In the genomic region with DNA sequence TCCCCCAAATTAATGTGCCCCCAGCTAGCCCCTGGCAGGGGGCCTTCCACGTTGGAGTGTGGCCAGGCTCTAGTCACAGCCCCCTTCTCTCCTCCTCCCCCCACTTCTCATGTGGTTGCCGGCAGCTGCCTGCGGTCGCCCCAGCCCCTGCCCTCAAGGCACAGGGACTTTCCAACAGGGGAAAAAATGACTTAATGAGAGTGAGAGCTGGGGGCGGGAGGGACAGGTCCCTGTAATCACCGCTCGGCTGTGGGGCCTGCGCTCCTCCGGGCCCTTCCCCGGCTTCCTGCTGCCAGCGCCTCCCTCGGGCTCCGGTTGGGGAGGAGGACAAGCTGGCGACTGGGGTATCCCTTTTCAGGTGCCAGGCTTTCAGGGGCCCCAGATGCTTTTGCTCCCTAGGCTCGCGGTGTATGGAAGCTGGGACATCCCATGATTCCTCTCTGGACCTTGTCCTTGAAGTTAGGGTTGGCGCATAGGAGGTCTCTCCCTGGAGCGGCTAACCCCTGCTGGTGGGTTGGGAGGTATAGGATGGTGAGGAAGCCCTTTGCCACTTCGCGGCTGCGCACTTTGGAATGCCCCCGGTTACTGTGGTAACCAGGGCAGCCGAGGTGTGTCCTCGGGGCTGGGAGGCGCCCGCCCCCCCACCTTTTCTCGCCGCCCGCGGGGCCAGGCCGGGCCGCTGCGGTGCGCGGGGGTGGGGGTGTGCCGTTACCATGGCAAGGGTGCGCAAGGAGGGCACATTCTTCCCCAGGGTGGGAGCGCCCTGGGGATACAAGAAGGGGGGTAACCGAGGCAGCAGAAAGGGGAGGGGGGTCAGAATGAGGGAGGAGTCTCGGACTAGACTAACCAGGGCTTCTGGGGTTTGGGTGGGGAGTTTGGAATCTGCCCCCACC, we compare ENCODE assay signal across 8 cellular contexts. TPM values are rescaled to one million over a fixed set of nuclear protein-coding genes. Genes with fewer than 3 reads are reported as not detected.
DNase-seq lines count a peak whose midpoint lies in the region; ATAC-seq and TF ChIP-seq lines count a peak whose summit lies in the region.

No MANE protein-coding gene starts in this region.

- H3K27ac ChIP-seq in CD4-positive, alpha-beta memory T cell (ENCODE audit: low read depth, low read length) = peak overlapping the region; percentile 93
- H3K27ac ChIP-seq in PC-3 (ENCODE audit: low read length) = peak overlapping the region; percentile 85

- TF ChIP-seq POLR2A in GM19193 (IDR thresholded peaks at IDR 0.05; ENCODE audit: extremely low read depth, insufficient read depth, insufficient read length) = peak; percentile 69

- peak; percentile 53 for ATAC-seq in HG03280 (IDR thresholded peaks at IDR 0.05; ENCODE audit: unreplicated experiment)
- ATAC-seq in PC-3 = peak; percentile 37
- ATAC-seq in left colon = peak; percentile 9

- H2AFZ ChIP-seq in PC-3 (ENCODE audit: low read length) = peak overlapping the region; percentile 58

- CTCF ChIA-PET in CD4-positive, alpha-beta memory T cell (lab: Charles Lee; ENCODE audit: partially characterized antibody) = interaction anchor here (1.0 to 15.8 kb wide), 12 partner anchors 10 to 258 kb away, joined by 4 to 1167 read pairs (median 12); a partner anchor contains a TSS
- CTCF ChIA-PET in PC-3 (lab: Charles Lee) = interaction anchor here (1.1 to 3.3 kb wide), 3 partner anchors 16 to 43 kb away, joined by 3 to 71 read pairs (median 6); a partner anchor contains a TSS

- POLR2A ChIA-PET in CD4-positive, alpha-beta memory T cell (lab: Charles Lee; ENCODE audit: partially characterized antibody) = interaction anchor here (1.0 to 10.0 kb wide), 11 partner anchors 15 to 680 kb away, joined by 3 to 667 read pairs (median 4); a partner anchor contains a TSS
- POLR2A ChIA-PET in PC-3 (lab: Charles Lee; ENCODE audit: unreplicated experiment) = interaction anchor here (0.7 kb wide), 1 partner anchor 10 kb away, joined by 3 read pairs; no protein-coding TSS in a partner anchor

- H3K4me1 ChIP-seq in CD4-positive, alpha-beta memory T cell (ENCODE audit: insufficient read depth, low read length) = peaks cover 67% of the 10 kb centered on the region
- H3K4me1 ChIP-seq in PC-3 (ENCODE audit: insufficient read depth, low read length) = peaks cover 57% of the 10 kb centered on the region

- peak overlapping the region; percentile 94 to 99 (median 98) for H3K27ac Mint-ChIP-seq in CD4-positive, alpha-beta memory T cell

- TSS peak; percentile 55 for BruUV-seq in PC-3 (replicated peaks; lab: Mats Ljungman, UMichigan)

- no peaks in the 10 kb centered on the region for H3K9me3 ChIP-seq in CD4-positive, alpha-beta memory T cell (ENCODE audit: control insufficient read depth in 1 of 2, low read length in 2 of 2)
- no peaks in the 10 kb centered on the region for H3K9me3 ChIP-seq in PC-3 (ENCODE audit: low read length)

- H3K36me3 Mint-ChIP-seq in CD4-positive, alpha-beta memory T cell = peaks cover 0 to 7% of the 10 kb centered on the region in 2 donors

- H4K20me1 ChIP-seq in PC-3 (ENCODE audit: low read length) = no peaks in the 10 kb centered on the region

- intact Hi-C loops in CD4-positive, alpha-beta memory T cell (cut with micrococcal nuclease) = loop anchor here (1.0 to 10.0 kb wide), 7 partner anchors 16 to 499 kb away; a partner anchor contains a TSS
- intact Hi-C loops in PC-3 (cut with micrococcal nuclease) (no loop called here), left colon (cut with DNase I, micrococcal nuclease) (no loop called here)

- H3K4me3 ChIP-seq in CD4-positive, alpha-beta memory T cell (ENCODE audit: low read length in 2 of 2) = peak overlapping the region in 1 of 2 donors; percentile 64
- peak overlapping the region; percentile 56 for H3K4me3 ChIP-seq in PC-3 (ENCODE audit: low read length)

- H3K9me2 ChIP-seq in PC-3 (replicated peaks; ENCODE audit: low read length) = no peaks in the 10 kb centered on the region

- peak overlapping the region; percentile 95 for H3K4me2 ChIP-seq in PC-3 (ENCODE audit: low read length)

- peak overlapping the region; percentile 71 to 84 (median 78) for H3K4me3 Mint-ChIP-seq in CD4-positive, alpha-beta memory T cell

- H3K9me3 Mint-ChIP-seq in CD4-positive, alpha-beta memory T cell = peaks cover 0 to 2% (median 0%) of the 10 kb centered on the region in 8 donors

- peaks cover 11% of the 10 kb centered on the region; the same call in 1 of the 2 replicates for H3K79me2 ChIP-seq in PC-3 (ENCODE audit: low read length)

- DNase-seq in CD4-positive, alpha-beta memory T cell = peak; percentile 88 to 97 (median 90)
- DNase-seq in PC-3 (peak; percentile 69), left colon (peak in 1 of 2 donors; percentile 50), NCI-H510A (lab: John Stamatoyannopoulos, UW) (no peak)
- peak; percentile 85 for DNase-seq in activated T-helper 9 cell treated with anti-CD3 and anti-CD28 coated beads, Interleukin-2, amount 50 U/mL, for 16 hours (ENCODE audit: low read depth)
- peak; percentile 79 to 82 for DNase-seq in stimulated activated CD8-positive, alpha-beta memory T cell treated with anti-CD3 and anti-CD28 coated beads, Interleukin-2, amount 100 ng/mL, for 48 hours (ENCODE audit: low read depth in 2 of 2)

- peaks cover 6 to 8% of the 10 kb centered on the region in 2 donors for H3K27me3 Mint-ChIP-seq in CD4-positive, alpha-beta memory T cell

- no peaks in the 10 kb centered on the region for H3K36me3 ChIP-seq in CD4-positive, alpha-beta memory T cell (ENCODE audit: insufficient read depth, low read length)
- no peaks in the 10 kb centered on the region for H3K36me3 ChIP-seq in PC-3 (ENCODE audit: low read depth, low read length)

- peak overlapping the region; percentile 37 for H3K9ac ChIP-seq in PC-3 (ENCODE audit: low read length)

- 0 out of 2 replicates have a peak, but pooled peaks have one; percentile 22 for TF ChIP-seq CTCF in PC-3 (conservative IDR thresholded peaks at IDR 0.05; ENCODE audit: low read depth, low read length)

- peaks cover 5% of the 10 kb centered on the region for H3F3A ChIP-seq in PC-3 (ENCODE audit: low read length, unreplicated experiment)

- no peaks in the 10 kb centered on the region for H3K27me3 ChIP-seq in CD4-positive, alpha-beta memory T cell (ENCODE audit: insufficient read depth, low read length)
- H3K27me3 ChIP-seq in PC-3 (ENCODE audit: low read length) = no peaks in the 10 kb centered on the region

- H3K4me1 Mint-ChIP-seq in CD4-positive, alpha-beta memory T cell = peaks cover 39 to 65% (median 52%) of the 10 kb centered on the region in 4 donors

RNA-seq across cellular contexts. Expression of a gene that starts 16.1 kb away (rescaled TPM):
- 10 to 100 TPM; 11.1 to 12.4 TPM for total RNA-seq in CD4-positive, alpha-beta memory T cell
- 1 to 10 TPM; 7.6 to 8.1 TPM for polyA plus RNA-seq in CD4-positive, alpha-beta memory T cell
- total RNA-seq in PC-3 (2014; rRNA removed) (0.40 and 3.3 TPM in 2 replicates), left colon (1 to 10 TPM in 1 of 2 donors, under 1 TPM in 1; 0.31 to 1.9 TPM)

RNA-seq across cellular contexts. Expression of a gene that starts 37.1 kb away (rescaled TPM):
- total RNA-seq in CD4-positive, alpha-beta memory T cell = under 1 TPM in 1 of 2 experiments, not detected in 1; 0.26 TPM
- polyA plus RNA-seq in CD4-positive, alpha-beta memory T cell = not detected
- not detected in 2 replicates for total RNA-seq in PC-3 (2014; rRNA removed)
- under 1 TPM; 0.43 to 0.92 TPM for total RNA-seq in left colon
